ENCODE assay signal across 15 cellular contexts in genomic region chr21:31555741-31556191, GRCh38.
DNase-seq lines count a peak whose midpoint lies in the region; ATAC-seq, FAIRE-seq and TF ChIP-seq lines count a peak whose summit lies in the region.
"Had no signal": no experiment of that assay in that cellular context is flagged by ENCODE, and none has a peak within 500 bp of the region (broad histone marks: within the 10 kb centered on the region; RNA-seq: fewer than 3 reads in every experiment).

No MANE protein-coding gene starts in this region.

- H3K27me3 Mint-ChIP-seq in WTC11 (ENCODE audit: low read depth) (peaks cover 21% of the 10 kb centered on the region), type B pancreatic cell (peaks cover 29% of the 10 kb centered on the region)

- CTCF ChIA-PET in WTC11 (lab: Charles Lee), result no interaction called here

- H3K4me3 Mint-ChIP-seq in WTC11, result peak overlapping the region; percentile 53
- peak overlapping the region; percentile 85 for H3K4me3 Mint-ChIP-seq in type B pancreatic cell

- peak; percentile 4 for ATAC-seq in WTC11
- ATAC-seq: activated CD4-positive, CD25-positive, alpha-beta regulatory T cell treated with anti-CD3 and anti-CD28 coated beads, Interleukin-2, amount 50 U/mL, for 24 hours had no signal

- peak; percentile 5 for DNase-seq in activated effector memory CD4-positive, alpha-beta T cell treated with anti-CD3 and anti-CD28 coated beads, Interleukin-2, amount 50 U/mL, for 16 hours
- DNase-seq in activated effector memory CD4-positive, alpha-beta T cell treated with Interleukin-2 at 50 U/mL for 16 hours, result no peak
- DNase-seq in WTC11 (ENCODE audit: low spot score) (peak; percentile 43), iPS-NIHi7 (ENCODE audit: extremely low spot score) (peak; percentile 48), type B pancreatic cell (ENCODE audit: extremely low spot score, unreplicated experiment) (no peak), COLO829 (ENCODE audit: low spot score) (no peak), GM12891 (ENCODE audit: insufficient read length, low spot score) (no peak), AG20443 (ENCODE audit: low spot score) (no peak)
- DNase-seq: cerebellar nuclear complex, foreskin melanocyte, NCI-H1930, SHP77 had no signal

- H3K27ac Mint-ChIP-seq in WTC11 (peak overlapping the region; percentile 97), type B pancreatic cell (peak overlapping the region; percentile 59)

- POLR2A ChIA-PET in WTC11 (lab: Charles Lee), result no interaction called here

- no peak for TF ChIP-seq CTCF in WTC11 (IDR thresholded peaks at IDR 0.05)
- no peak for TF ChIP-seq CTCF in type B pancreatic cell (conservative IDR thresholded peaks at IDR 0.05)

- TF ChIP-seq POLR2A in GM12891 (IDR thresholded peaks at IDR 0.05; ENCODE audit: low read depth, low read length), result no peak

- H3K4me1 Mint-ChIP-seq in WTC11, result peaks cover 62% of the 10 kb centered on the region
- peaks cover 45% of the 10 kb centered on the region for H3K4me1 Mint-ChIP-seq in type B pancreatic cell (ENCODE audit: unreplicated experiment)

- no peak for FAIRE-seq in GM12891 (lab: Jason Lieb, UNC)
- FAIRE-seq: A204.1, endothelial cell of umbilical vein had no signal

- H3K36me3 Mint-ChIP-seq in WTC11 (no peaks in the 10 kb centered on the region), type B pancreatic cell (peaks cover 4% of the 10 kb centered on the region)

- H3K9me3 Mint-ChIP-seq in WTC11 (no peaks in the 10 kb centered on the region), type B pancreatic cell (no peaks in the 10 kb centered on the region)

TF ChIP-seq in WTC11, 78 proteins besides CTCF, POLR2A, EP300 and RAD21:
- TF ChIP-seq USF1 (CRISPR knock-in tag; IDR thresholded peaks at IDR 0.05) (peak; percentile 57; the same call in 1 of the 2 replicates), ZNF423 (CRISPR knock-in tag; IDR thresholded peaks at IDR 0.05) (peak; percentile 79), MLX (CRISPR knock-in tag; IDR thresholded peaks at IDR 0.05) (no peak), USF2 (CRISPR knock-in tag; IDR thresholded peaks at IDR 0.05) (peak; percentile 71)

TF ChIP-seq in GM12891, 5 proteins besides CTCF, POLR2A, EP300 and RAD21:
- no peak for TF ChIP-seq PAX5 (IDR thresholded peaks at IDR 0.05; ENCODE audit: insufficient read depth, low read length, severe bottlenecking)
- TF ChIP-seq TAF1 (IDR thresholded peaks at IDR 0.05; ENCODE audit: low read depth, low read length), result no peak
- no peak for TF ChIP-seq POLR2AphosphoS5 (IDR thresholded peaks at IDR 0.05; ENCODE audit: low read depth, low read length)
- TF ChIP-seq SPI1 (IDR thresholded peaks at IDR 0.05; ENCODE audit: low read depth, low read length), result no peak
- no peak for TF ChIP-seq POU2F2 (IDR thresholded peaks at IDR 0.05; ENCODE audit: low read depth, low read length)
TF ChIP-seq in GM12891: peak in this region for 0.

Comparison
In these comparisons a context has a peak if more than half of its experiments do, and no peak if none do; other contexts are left out.
1. DNase-seq: peak in activated effector memory CD4-positive, alpha-beta T cell treated with anti-CD3 and anti-CD28 coated beads, Interleukin-2, amount 50 U/mL, for 16 hours (single experiment), WTC11 (single experiment) and iPS-NIHi7 (single experiment); none in activated effector memory CD4-positive, alpha-beta T cell treated with Interleukin-2 at 50 U/mL for 16 hours (single experiment), type B pancreatic cell (single experiment), COLO829 (single experiment), GM12891 (single experiment) and AG20443 (single experiment).